1 cellular context compared by ENCODE assay signal in genomic region chr16:83713597-83713996, GRCh38.
TF ChIP-seq lines count a peak whose summit lies in the region.

No MANE protein-coding gene starts in this region.

TF ChIP-seq in WTC11, 78 proteins besides CTCF, POLR2A, EP300 and RAD21 (continued from another document):
- no peak for TF ChIP-seq PRDM15 (CRISPR knock-in tag; IDR thresholded peaks at IDR 0.05)
- no peak for TF ChIP-seq ZNF416 (CRISPR knock-in tag; IDR thresholded peaks at IDR 0.05)
- no peak for TF ChIP-seq ZNF138 (CRISPR knock-in tag; conservative IDR thresholded peaks at IDR 0.05)
